ENCODE assay signal across 1 cellular context in genomic region chr1:2525524-2525895, GRCh38.
TF ChIP-seq lines count a peak whose summit lies in the region.

No MANE protein-coding gene starts in this region.

TF ChIP-seq in HepG2, 621 proteins besides CTCF, POLR2A, EP300 and RAD21:
- 0 out of 2 replicates have a peak, but pooled peaks have one; percentile 5 for TF ChIP-seq SPEN (CRISPR knock-in tag; IDR thresholded peaks at IDR 0.05; ENCODE audit: low read depth)
- 0 out of 2 replicates have a peak, but pooled peaks have one; percentile 16 for TF ChIP-seq KDM3A (CRISPR knock-in tag; IDR thresholded peaks at IDR 0.05; ENCODE audit: low read depth)
- peak; percentile 51 for TF ChIP-seq HNRNPLL (IDR thresholded peaks at IDR 0.05; ENCODE audit: low read depth, low read length, poor library complexity, severe bottlenecking)
- 0 out of 2 replicates have a peak, but pooled peaks have one; percentile 41 for TF ChIP-seq ZNF891 (CRISPR knock-in tag; IDR thresholded peaks at IDR 0.05)
- no peak for TF ChIP-seq SMARCC2 (IDR thresholded peaks at IDR 0.05)
- TF ChIP-seq ZBTB42 (CRISPR knock-in tag; IDR thresholded peaks at IDR 0.05) = peak; percentile 31; the same call in 1 of the 2 replicates
- peak; percentile 35; the same call in 1 of the 2 replicates for TF ChIP-seq ZNF430 (CRISPR knock-in tag; IDR thresholded peaks at IDR 0.05)
- no peak for TF ChIP-seq ZBTB40 (IDR thresholded peaks at IDR 0.05)
- TF ChIP-seq ZBTB40 (CRISPR knock-in tag; IDR thresholded peaks at IDR 0.05) = peak; percentile 8; the same call in 1 of the 2 replicates
- no peak for TF ChIP-seq KLF9 (CRISPR knock-in tag; IDR thresholded peaks at IDR 0.05; ENCODE audit: low read depth)
- 0 out of 2 replicates have a peak, but pooled peaks have one; percentile 27 for TF ChIP-seq MEF2D (CRISPR knock-in tag; IDR thresholded peaks at IDR 0.05)
- TF ChIP-seq TBX2 (CRISPR knock-in tag; IDR thresholded peaks at IDR 0.05; ENCODE audit: borderline replicate concordance) = peak; percentile 24; the same call in 1 of the 2 replicates
- TF ChIP-seq ZBTB20 (CRISPR knock-in tag; IDR thresholded peaks at IDR 0.05; ENCODE audit: borderline replicate concordance, low read depth) = peak; percentile 31; the same call in 1 of the 2 replicates
- peak; percentile 49; the same call in 1 of the 2 replicates for TF ChIP-seq HINFP (CRISPR knock-in tag; IDR thresholded peaks at IDR 0.05; ENCODE audit: low read depth)
- no peak for TF ChIP-seq PATZ1 (CRISPR knock-in tag; IDR thresholded peaks at IDR 0.05)
- 0 out of 2 replicates have a peak, but pooled peaks have one; percentile 21 for TF ChIP-seq ZNF816 (CRISPR knock-in tag; IDR thresholded peaks at IDR 0.05; ENCODE audit: borderline replicate concordance)
- 0 out of 2 replicates have a peak, but pooled peaks have one; percentile 16 for TF ChIP-seq ZBTB7A (CRISPR knock-in tag; IDR thresholded peaks at IDR 0.05)
- TF ChIP-seq RBM39 (IDR thresholded peaks at IDR 0.05; ENCODE audit: low read depth, low read length, poor library complexity, severe bottlenecking) = no peak
